In the genomic region with DNA sequence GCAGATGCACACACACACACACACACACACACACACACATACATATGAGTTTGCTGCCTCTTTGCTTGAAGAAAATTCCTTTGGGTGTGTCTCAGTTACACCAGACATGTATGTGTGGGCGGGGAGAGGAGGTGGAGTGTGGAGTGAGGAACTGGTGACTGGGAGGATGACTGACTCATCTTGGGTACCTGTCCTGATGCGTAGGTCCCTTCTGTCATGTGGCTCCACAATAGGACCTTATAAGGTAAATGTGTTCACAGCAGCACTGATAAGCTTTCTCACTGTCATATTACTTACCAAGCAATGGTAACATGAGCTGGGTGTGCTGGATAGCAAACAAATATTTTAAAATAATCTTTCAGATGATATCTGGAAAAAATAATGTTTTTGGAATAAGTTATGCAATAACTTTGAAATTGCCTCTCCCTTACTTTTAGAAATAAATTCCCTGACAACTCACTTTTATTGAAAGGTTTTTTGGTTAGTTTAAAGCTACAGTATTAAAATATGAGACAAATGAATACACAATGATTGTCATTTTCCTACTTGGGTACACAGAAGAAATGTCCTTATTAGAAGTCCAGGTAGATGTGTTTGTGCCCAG, we compare ENCODE assay signal across 9 cellular contexts. TPM values are rescaled to one million over a fixed set of nuclear protein-coding genes. Genes with fewer than 3 reads are reported as not detected.
DNase-seq lines count a peak whose midpoint lies in the region; ATAC-seq, FAIRE-seq and TF ChIP-seq lines count a peak whose summit lies in the region.
"Had no signal": no experiment of that assay in that cellular context is flagged by ENCODE, and none has a peak within 500 bp of the region (broad histone marks: within the 10 kb centered on the region; RNA-seq: fewer than 3 reads in every experiment).

No MANE protein-coding gene starts in this region.

- WGBS in small intestine, 3 donors, result 45 to 61% (median 54%) methylated on average over 2 of the region's 2 CpGs

- peaks cover 0 to 6% of the 10 kb centered on the region in 2 donors for H3K4me1 ChIP-seq in small intestine (ENCODE audit: control insufficient read depth in 2 of 2, insufficient read depth in 1 of 2, low read depth in 1 of 2, low read length in 1 of 2)
- no peaks in the 10 kb centered on the region for H3K4me1 ChIP-seq in BE2C

- H3K4me1 Mint-ChIP-seq in activated T-helper 17 cell treated with anti-CD3 and anti-CD28 coated beads, Interleukin-2, amount 50 U/mL, for 72 hours, result peaks cover 5% of the 10 kb centered on the region

- H3K27ac Mint-ChIP-seq in activated T-helper 17 cell treated with anti-CD3 and anti-CD28 coated beads, Interleukin-2, amount 50 U/mL, for 72 hours, result peak overlapping the region; percentile 17

- no peak overlapping the region for H3K4me3 Mint-ChIP-seq in activated T-helper 17 cell treated with anti-CD3 and anti-CD28 coated beads, Interleukin-2, amount 50 U/mL, for 72 hours

- H3K9me3 ChIP-seq in small intestine (ENCODE audit: control insufficient read depth, low read depth) (no peaks in the 10 kb centered on the region), BE2C (no peaks in the 10 kb centered on the region)

- no peaks in the 10 kb centered on the region for H3K36me3 Mint-ChIP-seq in activated T-helper 17 cell treated with anti-CD3 and anti-CD28 coated beads, Interleukin-2, amount 50 U/mL, for 72 hours (ENCODE audit: low read depth)

- DNase-seq in GM18507 (ENCODE audit: extremely low spot score, insufficient read length, low read depth) (peak; percentile 4), small intestine (peak; percentile 58), BE2C (no peak), NCI-H446 treated with DMSO at 0.1 percent for 48 hours (lab: John Stamatoyannopoulos, UW) (no peak), NCI-H1092 (lab: John Stamatoyannopoulos, UW) (no peak)

- ATAC-seq in HG03139 (IDR thresholded peaks at IDR 0.05; ENCODE audit: unreplicated experiment), result peak; percentile 45
- peak; percentile 99 for ATAC-seq in activated T-helper 17 cell treated with anti-CD3 and anti-CD28 coated beads, Interleukin-2, amount 50 U/mL, for 72 hours (replicated peaks)
- no peak for ATAC-seq in GM21390 (IDR thresholded peaks at IDR 0.05; ENCODE audit: unreplicated experiment)

- FAIRE-seq in GM18507 (lab: Jason Lieb, UNC), result no peak
- FAIRE-seq in small intestine (lab: Jason Lieb, UNC), result no peak
- FAIRE-seq: colon had no signal

- no peak overlapping the region for H3K4me3 ChIP-seq in small intestine (ENCODE audit: low read depth in 1 of 2, low read length in 2 of 2)
- H3K4me3 ChIP-seq in BE2C (ENCODE audit: low read depth, low read length), result no peak overlapping the region

- H3K27me3 ChIP-seq in small intestine (ENCODE audit: control insufficient read depth in 2 of 2, insufficient read depth in 2 of 2, low read length in 2 of 2) (no peaks in the 10 kb centered on the region), BE2C (no peaks in the 10 kb centered on the region)

- no peak overlapping the region for H3K27ac ChIP-seq in small intestine (ENCODE audit: low read depth in 1 of 2, low read length in 1 of 2)

- no peak for TF ChIP-seq CTCF in BE2C (IDR thresholded peaks at IDR 0.05; ENCODE audit: low read depth, low read length)

- H3K36me3 ChIP-seq in small intestine (ENCODE audit: control insufficient read depth in 2 of 2, insufficient read depth in 2 of 2, low read length in 2 of 2) (no peaks in the 10 kb centered on the region), BE2C (no peaks in the 10 kb centered on the region)

- peaks cover 16% of the 10 kb centered on the region for H3K27me3 Mint-ChIP-seq in activated T-helper 17 cell treated with anti-CD3 and anti-CD28 coated beads, Interleukin-2, amount 50 U/mL, for 72 hours

- no peaks in the 10 kb centered on the region for H3K9me3 Mint-ChIP-seq in activated T-helper 17 cell treated with anti-CD3 and anti-CD28 coated beads, Interleukin-2, amount 50 U/mL, for 72 hours

RNA-seq across cellular contexts. Expression of gene SLC9A2, which starts 45.2 kb away (rescaled TPM):
- total RNA-seq in activated T-helper 17 cell treated with anti-CD3 and anti-CD28 coated beads, Interleukin-2, amount 50 U/mL, for 72 hours, result not detected
- 1 to 10 TPM; 1.4 to 4.7 (median 3.5) TPM for polyA plus RNA-seq in small intestine
- not detected for polyA plus RNA-seq in BE2C (2012; ENCODE audit: insufficient read depth, insufficient read length, low read depth)

Comparison
In these comparisons a context has a peak if more than half of its experiments do, and no peak if none do; other contexts are left out.
1. DNase-seq: peak in GM18507 (single experiment) and small intestine (single experiment); none in BE2C (single experiment), NCI-H446 treated with DMSO at 0.1 percent for 48 hours (single experiment) and NCI-H1092 (single experiment).